ENCODE assay signal across 24 cellular contexts in the genomic region with DNA sequence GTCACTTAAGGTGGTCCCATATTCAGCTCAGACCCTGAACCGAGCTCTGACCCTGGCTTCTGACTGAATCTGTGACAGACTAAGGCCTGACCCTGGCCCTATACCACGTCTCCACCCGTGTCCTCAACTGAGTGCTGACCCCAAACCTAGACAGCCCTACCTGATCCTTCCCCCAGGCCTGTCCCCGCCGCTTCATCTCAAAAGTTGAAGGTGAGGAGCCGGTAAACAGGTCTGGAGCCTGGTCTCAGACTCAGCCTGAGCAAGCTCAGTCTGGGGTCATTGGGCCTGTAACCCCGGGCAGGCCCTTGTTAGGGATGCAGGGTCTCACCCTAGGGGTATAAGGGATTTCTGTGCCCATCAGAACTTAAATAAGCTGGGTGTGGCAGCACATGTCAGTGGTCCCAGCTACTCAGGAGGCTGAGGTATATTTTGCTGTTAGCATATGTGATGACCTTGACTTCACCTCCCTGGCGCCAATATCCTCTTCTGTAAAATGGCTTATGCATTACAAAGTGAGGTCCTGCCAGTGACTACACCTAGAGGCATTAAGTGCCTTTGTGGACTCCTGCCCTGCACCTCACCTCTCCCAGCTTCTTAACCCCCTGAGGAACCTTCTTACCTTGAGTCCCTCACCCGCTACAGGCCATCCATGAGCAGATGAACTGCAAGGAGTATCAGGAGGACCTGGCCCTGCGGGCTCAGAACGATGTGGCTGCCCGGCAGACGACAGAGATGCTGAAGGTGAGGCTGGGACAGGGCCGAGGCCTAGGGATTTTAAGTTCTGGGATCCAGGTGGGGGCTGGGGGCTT.
"Had no signal": no experiment of that assay in that cellular context is flagged by ENCODE, and none has a peak within 500 bp of the region (broad histone marks: within the 10 kb centered on the region; RNA-seq: fewer than 3 reads in every experiment).

No MANE protein-coding gene starts in this region.

- H3K9me3 Mint-ChIP-seq: activated T-cell treated with anti-CD3 and anti-CD28 coated beads, Interleukin-2, amount 50 U/mL, for 4 hours; central memory CD8-positive, alpha-beta T cell; neural progenitor cell had no signal

- H3K27me3 ChIP-seq: colonic mucosa, dorsolateral prefrontal cortex, neural progenitor cell, ovary, right atrium auricular region, stomach, suprapubic skin, tibial nerve had no signal

- H2AFZ ChIP-seq: neural progenitor cell had no signal

- H3K4me2 ChIP-seq: neural progenitor cell had no signal

- H3K9ac ChIP-seq: neural progenitor cell had no signal

- H3K9me3 ChIP-seq: colonic mucosa, lower lobe of right lung, mucosa of descending colon, ovary, psoas muscle, right atrium auricular region, stomach, suprapubic skin, tibial nerve had no signal

- H3K27me3 Mint-ChIP-seq: central memory CD8-positive, alpha-beta T cell; T-helper 17 cell had no signal

- H3K4me1 ChIP-seq: colonic mucosa, lower lobe of right lung, neural progenitor cell, stomach, suprapubic skin, tibial nerve had no signal

- ATAC-seq: activated T-cell treated with anti-CD3 and anti-CD28 coated beads, Interleukin-2, amount 50 U/mL, for 4 hours; psoas muscle; T-helper 17 cell had no signal

- H3K36me3 ChIP-seq: neural progenitor cell, ovary had no signal

- H3K27ac Mint-ChIP-seq: neural progenitor cell, T-helper 17 cell had no signal

- H3K4me3 ChIP-seq: colonic mucosa, dorsolateral prefrontal cortex, lower lobe of right lung, mucosa of descending colon, neural progenitor cell, ovary, psoas muscle, right atrium auricular region, SK-N-MC, stomach, suprapubic skin, tibial nerve had no signal

- H3K4me3 Mint-ChIP-seq: activated T-cell treated with anti-CD3 and anti-CD28 coated beads, Interleukin-2, amount 50 U/mL, for 4 hours; central memory CD8-positive, alpha-beta T cell; neural progenitor cell; T-helper 17 cell had no signal

- H3K27ac ChIP-seq: colonic mucosa, lower lobe of right lung, neural progenitor cell, ovary, psoas muscle, right atrium auricular region, SK-N-MC, stomach, suprapubic skin, tibial nerve had no signal

- DNase-seq: activated CD4-positive, CD25-positive, alpha-beta regulatory T cell treated with anti-CD3 and anti-CD28 coated beads, Interleukin-2, amount 50 U/mL, for 72 hours; activated CD8-positive, alpha-beta memory T cell treated with anti-CD3 and anti-CD28 coated beads, Interleukin-2, amount 50 U/mL, for 4 hours; activated effector memory CD4-positive, alpha-beta T cell treated with Interleukin-2 at 50 U/mL for 16 hours; activated naive CD4-positive, alpha-beta T cell treated with anti-CD3 and anti-CD28 coated beads, Interleukin-2, amount 50 U/mL, for 16 hours; activated T-cell treated with anti-CD3 and anti-CD28 coated beads, Interleukin-2, amount 50 U/mL, for 4 hours; colonic mucosa; foreskin fibroblast; kidney; lower lobe of right lung; mesendoderm; mucosa of descending colon; ovary; psoas muscle; stimulated activated CD4-positive, alpha-beta T cell treated with anti-CD3 and anti-CD28 coated beads, Interleukin-4, amount 100 ng/mL, for 4 hours; stomach; SW 1271; T-helper 17 cell had no signal
